8 cellular contexts compared by ENCODE assay signal in genomic region chr2:46915811-46916630, GRCh38. TPM values are rescaled to one million over a fixed set of nuclear protein-coding genes. Genes with fewer than 3 reads are reported as not detected.
DNase-seq lines count a peak whose midpoint lies in the region; ATAC-seq and TF ChIP-seq lines count a peak whose summit lies in the region.

No MANE protein-coding gene starts in this region.

- no peaks in the 10 kb centered on the region for H4K20me1 ChIP-seq in SU-DHL-6 (ENCODE audit: low read depth, low read length)

- peak overlapping the region; percentile 89 for H3K4me3 Mint-ChIP-seq in activated naive CD8-positive, alpha-beta T cell treated with anti-CD3 and anti-CD28 coated beads, Interleukin-2, amount 50 U/mL, for 24 hours

- H3K27me3 ChIP-seq in SU-DHL-6 (ENCODE audit: low read length), result no peaks in the 10 kb centered on the region
- H3K27me3 ChIP-seq in heart left ventricle, result no peaks in the 10 kb centered on the region
- H3K27me3 ChIP-seq in trophoblast cell (ENCODE audit: insufficient read depth, low read length), result no peaks in the 10 kb centered on the region
- no peaks in the 10 kb centered on the region for H3K27me3 ChIP-seq in transverse colon

- H3K36me3 ChIP-seq in SU-DHL-6 (ENCODE audit: low read length) (no peaks in the 10 kb centered on the region), heart left ventricle (peaks cover 0 to 11% (median 4%) of the 10 kb centered on the region in 9 donors), trophoblast cell (ENCODE audit: control insufficient read depth in 1 of 2, insufficient read depth in 2 of 2, low read length in 2 of 2) (peaks cover 0 to 9% of the 10 kb centered on the region in 2 experiments), transverse colon (peaks cover 0 to under 1% (median 0%) of the 10 kb centered on the region in 4 donors)

- peak overlapping the region; percentile 92 for H2AFZ ChIP-seq in SU-DHL-6 (ENCODE audit: low read depth, low read length, severe bottlenecking)
- peak overlapping the region; percentile 93 for H2AFZ ChIP-seq in trophoblast cell (ENCODE audit: insufficient read depth, low read length, poor library complexity)

- peaks cover 10% of the 10 kb centered on the region for H3K36me3 Mint-ChIP-seq in activated naive CD8-positive, alpha-beta T cell treated with anti-CD3 and anti-CD28 coated beads, Interleukin-2, amount 50 U/mL, for 24 hours (ENCODE audit: low read depth)

- TF ChIP-seq EP300 in transverse colon (IDR thresholded peaks at IDR 0.05; ENCODE audit: low read depth), result no peak

- H2AK5ac ChIP-seq in trophoblast cell (ENCODE audit: low read length), result no peak overlapping the region

- TF ChIP-seq CTCF in GM12875 (IDR thresholded peaks at IDR 0.05; ENCODE audit: borderline replicate concordance, insufficient read depth, low read depth, low read length) (no peak), SU-DHL-6 (IDR thresholded peaks at IDR 0.05; ENCODE audit: insufficient read depth, low read length, poor library complexity, severe bottlenecking) (no peak), heart left ventricle (IDR thresholded peaks at IDR 0.05) (no peak), transverse colon (IDR thresholded peaks at IDR 0.05) (no peak)

- H4K91ac ChIP-seq in trophoblast cell (ENCODE audit: low read depth, low read length), result peak overlapping the region; percentile 8

- no peaks in the 10 kb centered on the region for H3K9me3 Mint-ChIP-seq in activated naive CD8-positive, alpha-beta T cell treated with anti-CD3 and anti-CD28 coated beads, Interleukin-2, amount 50 U/mL, for 24 hours

- H3K79me2 ChIP-seq in SU-DHL-6 (ENCODE audit: insufficient read depth, low read length), result peaks cover 71% of the 10 kb centered on the region
- H3K79me2 ChIP-seq in trophoblast cell (ENCODE audit: control insufficient read depth, insufficient read depth, low read length, poor library complexity), result peaks cover 8% of the 10 kb centered on the region

- H3K4ac ChIP-seq in trophoblast cell (ENCODE audit: low read depth, low read length), result peak overlapping the region; percentile 41

- H3K23ac ChIP-seq in trophoblast cell (ENCODE audit: low read length), result no peak overlapping the region

- H3K4me3 ChIP-seq in GM12875 (ENCODE audit: low read depth, low read length) (peak overlapping the region; percentile 75), SU-DHL-6 (ENCODE audit: insufficient read depth, low read length, poor library complexity, severe bottlenecking) (peak overlapping the region; percentile 95), heart left ventricle (peak overlapping the region; percentile 78 to 100 (median 96)), trophoblast cell (ENCODE audit: low read depth, low read length) (peak overlapping the region; percentile 95), transverse colon (peak overlapping the region; percentile 59 to 95 (median 92))

- no peaks in the 10 kb centered on the region for H3K27me3 Mint-ChIP-seq in activated naive CD8-positive, alpha-beta T cell treated with anti-CD3 and anti-CD28 coated beads, Interleukin-2, amount 50 U/mL, for 24 hours

- H3K27ac Mint-ChIP-seq in activated naive CD8-positive, alpha-beta T cell treated with anti-CD3 and anti-CD28 coated beads, Interleukin-2, amount 50 U/mL, for 24 hours, result peak overlapping the region; percentile 88

- peaks cover 0 to 54% (median 32%) of the 10 kb centered on the region in 12 donors for H3K4me1 ChIP-seq in heart left ventricle
- H3K4me1 ChIP-seq in trophoblast cell (ENCODE audit: control insufficient read depth in 1 of 2, insufficient read depth in 2 of 2, low read length in 2 of 2), result peaks cover 14 to 17% of the 10 kb centered on the region in 2 experiments
- H3K4me1 ChIP-seq in transverse colon, result peaks cover 7 to 32% (median 27%) of the 10 kb centered on the region in 4 donors

- peak overlapping the region; percentile 72 for H3K14ac ChIP-seq in trophoblast cell (ENCODE audit: low read length)

- H2BK12ac ChIP-seq in trophoblast cell (ENCODE audit: low read length), result no peak overlapping the region

- intact Hi-C loops in heart left ventricle (cut with DNase I), result loop anchor here in 5 of 10 donors (5.0 to 10.0 kb wide), 3 partner anchors 406 to 411 kb away; no protein-coding TSS in a partner anchor
- intact Hi-C loops in transverse colon (cut with DNase I; ENCODE audit: low total_unique reads), result no loop called here

- H3K9ac ChIP-seq in SU-DHL-6 (ENCODE audit: low read length) (peak overlapping the region; percentile 96), trophoblast cell (ENCODE audit: low read length) (peak overlapping the region; percentile 94)

- in situ Hi-C loops in transverse colon (cut with MboI; ENCODE audit: low pct_ligation_motif_present in 1 of 4, low pct_unique_long_range_greater_than_20kb in 1 of 4, low sequenced_read_pairs in 3 of 4), result no loop called here

- H3K27ac ChIP-seq in SU-DHL-6 (ENCODE audit: low read depth, low read length) (peak overlapping the region; percentile 54), heart left ventricle (peak overlapping the region; percentile 67 to 99 (median 96)), trophoblast cell (ENCODE audit: low read depth, low read length) (peak overlapping the region; percentile 80), transverse colon (peak overlapping the region; percentile 89 to 92 (median 91))

- ATAC-seq in HG02642 (IDR thresholded peaks at IDR 0.05; ENCODE audit: poor library complexity, unreplicated experiment) (peak; percentile 90), heart left ventricle (peak; percentile 91 to 96 (median 93))
- peak; percentile 95 for ATAC-seq in activated naive CD8-positive, alpha-beta T cell treated with anti-CD3 and anti-CD28 coated beads, Interleukin-2, amount 50 U/mL, for 24 hours

- H3K4me2 ChIP-seq in SU-DHL-6 (ENCODE audit: low read depth, low read length, poor library complexity, severe bottlenecking) (peak overlapping the region; percentile 94), trophoblast cell (ENCODE audit: low read length) (peak overlapping the region; percentile 98)

- peak in 1 of 2 donors; percentile 67 for TF ChIP-seq POLR2A in heart left ventricle (IDR thresholded peaks at IDR 0.05)
- TF ChIP-seq POLR2A in transverse colon (IDR thresholded peaks at IDR 0.05), result peak; percentile 65

- peaks cover 11% of the 10 kb centered on the region for H3K79me1 ChIP-seq in trophoblast cell (ENCODE audit: low read length)

- H2BK120ac ChIP-seq in trophoblast cell (ENCODE audit: insufficient read depth, low read length, poor library complexity), result peak overlapping the region; percentile 40

- peak; percentile 79 for DNase-seq in NCI-H1092 treated with DMSO at 0.1 percent for 48 hours (lab: John Stamatoyannopoulos, UW)
- DNase-seq in activated naive CD8-positive, alpha-beta T cell treated with anti-CD3 and anti-CD28 coated beads, Interleukin-2, amount 50 U/mL, for 24 hours, result peak; percentile 80
- peak; percentile 90 to 98 (median 94) for DNase-seq in heart left ventricle
- DNase-seq in trophoblast cell, result peak; percentile 96 to 97
- peak; percentile 89 for DNase-seq in transverse colon

- peak overlapping the region; percentile 8 for H2BK5ac ChIP-seq in trophoblast cell (ENCODE audit: low read depth, low read length, poor library complexity)

- WGBS in heart left ventricle, 4 donors, result 0 to 1% (median 0%) methylated on average over 34 to 55 of the region's 55 CpGs
- WGBS in trophoblast cell (ENCODE audit: extremely low coverage, insufficient coverage, insufficient read length), result no CpG with 5 or more reads among the region's 55 CpGs
- WGBS in transverse colon (ENCODE audit: low coverage in 1 of 2), 2 donors, result 0 to 2% methylated on average over 8 to 51 of the region's 55 CpGs

- peaks cover 11% of the 10 kb centered on the region for H3F3A ChIP-seq in SU-DHL-6 (ENCODE audit: insufficient read depth)

- H3K4me1 Mint-ChIP-seq in activated naive CD8-positive, alpha-beta T cell treated with anti-CD3 and anti-CD28 coated beads, Interleukin-2, amount 50 U/mL, for 24 hours, result peaks cover 55% of the 10 kb centered on the region

- H4K12ac ChIP-seq in trophoblast cell (ENCODE audit: low read depth, low read length), result peak overlapping the region; percentile 46

- H3K18ac ChIP-seq in trophoblast cell (ENCODE audit: low read length), result peak overlapping the region; percentile 72

- no peaks in the 10 kb centered on the region for H3K9me2 ChIP-seq in SU-DHL-6 (replicated peaks; ENCODE audit: insufficient read depth, low read length)

- peak overlapping the region; percentile 92 for H4K8ac ChIP-seq in trophoblast cell (ENCODE audit: low read depth, low read length)

- no peaks in the 10 kb centered on the region for H3K9me3 ChIP-seq in SU-DHL-6 (ENCODE audit: insufficient read depth, low read length)
- no peaks in the 10 kb centered on the region for H3K9me3 ChIP-seq in heart left ventricle
- H3K9me3 ChIP-seq in trophoblast cell (ENCODE audit: insufficient read depth, low read depth, low read length), result no peaks in the 10 kb centered on the region
- no peaks in the 10 kb centered on the region for H3K9me3 ChIP-seq in transverse colon

RNA-seq across cellular contexts. Expression of gene MCFD2, which starts 0.4 kb away (rescaled TPM):
- 10 to 100 TPM; 47.4 to 88.8 (median 63.4) TPM for total RNA-seq in heart left ventricle
- 100 to 1,000 TPM in 1 of 2 donors, 10 to 100 TPM in 1; 16.1 to 113 TPM for polyA plus RNA-seq in heart left ventricle
- polyA plus RNA-seq in trophoblast cell (2013), result 100 and 104 TPM in 2 replicates
- 10 to 100 TPM; 14.5 to 40.1 (median 26.8) TPM for total RNA-seq in transverse colon

RNA-seq across cellular contexts. Expression of gene TTC7A, which starts 25.0 kb away (rescaled TPM):
- total RNA-seq in heart left ventricle, result 10 to 100 TPM in 2 of 9 donors, 1 to 10 TPM in 7; 5.6 to 18.5 (median 8.1) TPM
- 1 to 10 TPM; 7.2 TPM for polyA plus RNA-seq in heart left ventricle
- polyA plus RNA-seq in trophoblast cell (2013), result 31.2 and 33.6 TPM in 2 replicates
- 100 to 1,000 TPM in 1 of 4 donors, 10 to 100 TPM in 3; 40.2 to 212 (median 51.2) TPM for total RNA-seq in transverse colon

Comparison
In these comparisons a context has a peak if more than half of its experiments do, and no peak if none do; other contexts are left out.
1. Peak in every context shown above with its lines: DNase-seq, ATAC-seq, H3K4me3 ChIP-seq and H3K27ac ChIP-seq.